Comparison of ENCODE assay signal across 11 cellular contexts in the genomic region with DNA sequence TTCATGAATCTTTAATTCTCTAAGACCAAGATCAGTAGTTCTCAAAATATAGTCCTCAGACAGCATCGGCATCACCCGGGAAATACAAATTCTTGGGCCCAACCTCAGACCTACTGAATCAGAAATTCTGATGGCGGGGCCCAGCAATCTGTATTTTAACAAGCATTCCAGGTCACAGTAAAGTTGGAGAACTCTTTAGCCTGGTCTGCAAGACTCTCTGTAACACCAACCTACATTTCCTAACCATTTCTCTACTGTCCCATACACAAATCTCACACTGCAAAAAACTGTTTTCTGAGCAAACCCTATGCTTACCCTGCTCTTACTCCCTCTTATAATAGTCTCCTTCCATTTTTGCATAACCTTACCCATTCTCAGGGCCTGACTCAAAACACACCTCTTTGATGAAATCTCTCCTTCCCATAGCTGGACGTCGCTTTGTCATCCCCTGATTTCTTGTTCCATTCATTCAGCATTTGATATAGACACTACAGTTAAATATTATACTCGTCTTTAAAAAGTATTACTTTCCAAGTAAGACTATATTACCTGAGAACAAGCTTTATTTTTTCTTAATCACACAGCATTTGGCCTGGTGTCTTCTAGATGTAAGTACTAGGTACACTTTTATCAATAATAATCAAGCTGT.
DNase-seq lines count a peak whose midpoint lies in the region; ATAC-seq and TF ChIP-seq lines count a peak whose summit lies in the region.
"Had no signal": no experiment of that assay in that cellular context is flagged by ENCODE, and none has a peak within 500 bp of the region (broad histone marks: within the 10 kb centered on the region; RNA-seq: fewer than 3 reads in every experiment).

No MANE protein-coding gene starts in this region.

- no peak overlapping the region for H3K4me3 Mint-ChIP-seq in activated T-helper 1 cell treated with anti-CD3 and anti-CD28 coated beads, Interleukin-12 subunit alpha, Interleukin-12 subunit beta, Interleukin-2, Interleukin-4 antibody, amounts not matched to agents 30 ng/mL and 10 ng/mL and 1 ng/mL, durations not matched to agents 14 hours and 24 hours and 36 hours
- H3K4me3 Mint-ChIP-seq in progenitor cell of endocrine pancreas (ENCODE audit: low read depth) = no peak overlapping the region
- H3K4me3 Mint-ChIP-seq: effector memory CD8-positive, alpha-beta T cell had no signal

- peak overlapping the region; percentile 43 for H3K27ac Mint-ChIP-seq in activated T-helper 1 cell treated with anti-CD3 and anti-CD28 coated beads, Interleukin-12 subunit alpha, Interleukin-12 subunit beta, Interleukin-2, Interleukin-4 antibody, amounts not matched to agents 30 ng/mL and 10 ng/mL and 1 ng/mL, durations not matched to agents 14 hours and 24 hours and 36 hours
- H3K27ac Mint-ChIP-seq in progenitor cell of endocrine pancreas = no peak overlapping the region

- H3K36me3 ChIP-seq in tibial artery = peaks cover 69 to 89% (median 76%) of the 10 kb centered on the region in 3 donors

- no peaks in the 10 kb centered on the region for H3K27me3 ChIP-seq in tibial artery
- H3K27me3 ChIP-seq: transverse colon had no signal

- no peak overlapping the region for H3K4me3 ChIP-seq in tibial artery
- H3K4me3 ChIP-seq: transverse colon had no signal

- no peaks in the 10 kb centered on the region for H3K4me1 ChIP-seq in tibial artery
- H3K4me1 ChIP-seq: transverse colon had no signal

- H3K4me1 Mint-ChIP-seq in activated T-helper 1 cell treated with anti-CD3 and anti-CD28 coated beads, Interleukin-12 subunit alpha, Interleukin-12 subunit beta, Interleukin-2, Interleukin-4 antibody, amounts not matched to agents 30 ng/mL and 10 ng/mL and 1 ng/mL, durations not matched to agents 14 hours and 24 hours and 36 hours (ENCODE audit: low read depth) = peaks cover 28% of the 10 kb centered on the region
- no peaks in the 10 kb centered on the region for H3K4me1 Mint-ChIP-seq in progenitor cell of endocrine pancreas (ENCODE audit: low read depth)

- H3K9me3 ChIP-seq in tibial artery = no peaks in the 10 kb centered on the region

- ATAC-seq in activated CD4-positive, CD25-positive, alpha-beta regulatory T cell treated with anti-CD3 and anti-CD28 coated beads, Interleukin-2, amount 50 U/mL, for 24 hours = peak; percentile 70 to 74
- peak; percentile 64 for ATAC-seq in HG03045 (IDR thresholded peaks at IDR 0.05; ENCODE audit: unreplicated experiment)
- ATAC-seq in left colon = no peak
- ATAC-seq: effector memory CD8-positive, alpha-beta T cell had no signal

- H3K9me3 Mint-ChIP-seq in activated T-helper 1 cell treated with anti-CD3 and anti-CD28 coated beads, Interleukin-12 subunit alpha, Interleukin-12 subunit beta, Interleukin-2, Interleukin-4 antibody, amounts not matched to agents 30 ng/mL and 10 ng/mL and 1 ng/mL, durations not matched to agents 14 hours and 24 hours and 36 hours = no peaks in the 10 kb centered on the region
- no peaks in the 10 kb centered on the region for H3K9me3 Mint-ChIP-seq in progenitor cell of endocrine pancreas (ENCODE audit: low read depth)
- H3K9me3 Mint-ChIP-seq: effector memory CD8-positive, alpha-beta T cell had no signal

- no peak for TF ChIP-seq CTCF in GM20000 (IDR thresholded peaks at IDR 0.05; ENCODE audit: extremely low read depth, missing control alignments)
- TF ChIP-seq CTCF in tibial artery (IDR thresholded peaks at IDR 0.05) = no peak
- no peak for TF ChIP-seq CTCF in progenitor cell of endocrine pancreas (IDR thresholded peaks at IDR 0.05; ENCODE audit: unreplicated experiment)

- DNase-seq in activated CD4-positive, CD25-positive, alpha-beta regulatory T cell (lab: John Stamatoyannopoulos, UW) = no peak
- DNase-seq in GM20000 (ENCODE audit: low spot score) = peak; percentile 53
- no peak for DNase-seq in activated T-helper 1 cell treated with anti-CD3 and anti-CD28 coated beads, Interleukin-12 subunit alpha, Interleukin-12 subunit beta, Interleukin-2, Interleukin-4 antibody, amounts not matched to agents 30 ng/mL and 10 ng/mL and 1 ng/mL, durations not matched to agents 14 hours and 24 hours and 36 hours (ENCODE audit: low spot score)
- no peak for DNase-seq in tibial artery
- no peak for DNase-seq in progenitor cell of endocrine pancreas (ENCODE audit: low spot score, unreplicated experiment)
- DNase-seq in left colon = no peak
- DNase-seq: effector memory CD8-positive, alpha-beta T cell; transverse colon had no signal

- no peaks in the 10 kb centered on the region for H3K27me3 Mint-ChIP-seq in activated T-helper 1 cell treated with anti-CD3 and anti-CD28 coated beads, Interleukin-12 subunit alpha, Interleukin-12 subunit beta, Interleukin-2, Interleukin-4 antibody, amounts not matched to agents 30 ng/mL and 10 ng/mL and 1 ng/mL, durations not matched to agents 14 hours and 24 hours and 36 hours (ENCODE audit: insufficient read depth)
- no peaks in the 10 kb centered on the region for H3K27me3 Mint-ChIP-seq in progenitor cell of endocrine pancreas
- H3K27me3 Mint-ChIP-seq: effector memory CD8-positive, alpha-beta T cell had no signal

- H3K27ac ChIP-seq in tibial artery = no peak overlapping the region
- H3K27ac ChIP-seq: 22Rv1 had no signal

- H3K36me3 Mint-ChIP-seq in activated T-helper 1 cell treated with anti-CD3 and anti-CD28 coated beads, Interleukin-12 subunit alpha, Interleukin-12 subunit beta, Interleukin-2, Interleukin-4 antibody, amounts not matched to agents 30 ng/mL and 10 ng/mL and 1 ng/mL, durations not matched to agents 14 hours and 24 hours and 36 hours (ENCODE audit: low read depth) = peaks cover 50% of the 10 kb centered on the region
- peaks cover 33% of the 10 kb centered on the region for H3K36me3 Mint-ChIP-seq in progenitor cell of endocrine pancreas (ENCODE audit: insufficient read depth)

- intact Hi-C loops in activated T-helper 1 cell treated with anti-CD3 and anti-CD28 coated beads, Interleukin-12 subunit alpha, Interleukin-12 subunit beta, Interleukin-2, Interleukin-4 antibody, amounts not matched to agents 30 ng/mL and 10 ng/mL and 1 ng/mL, durations not matched to agents 14 hours and 24 hours and 36 hours (cut with micrococcal nuclease) = loop anchor here (2.0 kb wide), 2 partner anchors 86 to 180 kb away; no protein-coding TSS in a partner anchor
- intact Hi-C loops in tibial artery (cut with DNase I; ENCODE audit: low total_unique reads) (no loop called here), left colon (cut with DNase I, micrococcal nuclease) (loop anchor here in 1 of 2 donors (10.0 kb wide), 1 partner anchor 46 kb away; no protein-coding TSS in a partner anchor)
